Comparison of ENCODE assay signal across 15 cellular contexts in genomic region chr2:111053825-111054490, GRCh38.
DNase-seq lines count a peak whose midpoint lies in the region; TF ChIP-seq lines count a peak whose summit lies in the region.
"Had no signal": no experiment of that assay in that cellular context is flagged by ENCODE, and none has a peak within 500 bp of the region (broad histone marks: within the 10 kb centered on the region; RNA-seq: fewer than 3 reads in every experiment).

No MANE protein-coding gene starts in this region.

- H3K4me1 Mint-ChIP-seq in activated CD4-positive, alpha-beta T cell treated with anti-CD3 and anti-CD28 coated beads, Interleukin-2, amount 10 ng/mL, durations not matched to agents 24 days and 14 days, result peaks cover 38% of the 10 kb centered on the region
- H3K4me1 Mint-ChIP-seq in CD14-positive monocyte, result peaks cover 3% of the 10 kb centered on the region

- intact Hi-C loops in activated CD4-positive, alpha-beta T cell treated with anti-CD3 and anti-CD28 coated beads, Interleukin-2, amount 10 ng/mL, durations not matched to agents 24 days and 14 days (cut with micrococcal nuclease), result loop anchor here (2.0 to 5.0 kb wide), 3 partner anchors 15 to 207 kb away; no protein-coding TSS in a partner anchor
- intact Hi-C loops in CD14-positive monocyte (cut with micrococcal nuclease), result no loop called here

- peaks cover 35% of the 10 kb centered on the region for H3K27me3 Mint-ChIP-seq in activated CD4-positive, alpha-beta T cell treated with anti-CD3 and anti-CD28 coated beads, Interleukin-2, amount 10 ng/mL, durations not matched to agents 24 days and 14 days
- H3K27me3 Mint-ChIP-seq in CD14-positive monocyte (ENCODE audit: low read depth in 3 of 3), result peaks cover 3 to 7% (median 6%) of the 10 kb centered on the region in 3 donors

- TF ChIP-seq CTCF in hepatocyte (IDR thresholded peaks at IDR 0.05; ENCODE audit: poor library complexity), result no peak
- TF ChIP-seq CTCF in osteoblast (IDR thresholded peaks at IDR 0.05; ENCODE audit: extremely low read depth, low read depth, low read length), result no peak
- TF ChIP-seq CTCF in CD14-positive monocyte (IDR thresholded peaks at IDR 0.05), result no peak

- no peaks in the 10 kb centered on the region for H3K36me3 ChIP-seq in BLaER1 treated with 17β-estradiol and CSF1 and Interleukin-3, amounts not matched to agents 10 nM and 100 nM
- H3K36me3 ChIP-seq in hepatocyte (replicated peaks; ENCODE audit: insufficient read depth, low read depth) (no peaks in the 10 kb centered on the region), osteoblast (ENCODE audit: insufficient read depth, low read length) (no peaks in the 10 kb centered on the region)

- peaks cover 0 to 2% (median 0%) of the 10 kb centered on the region in 11 experiments; a peak in 2 of 22 replicates for H3K9me3 ChIP-seq in BLaER1 treated with 17β-estradiol and CSF1 and Interleukin-3, amounts not matched to agents 10 nM and 100 nM (replicated peaks in 1 of 11)
- no peaks in the 10 kb centered on the region for H3K9me3 ChIP-seq in hepatocyte (ENCODE audit: low read depth)
- H3K9me3 ChIP-seq in osteoblast (ENCODE audit: low read depth, low read length), result no peaks in the 10 kb centered on the region

- H2AFZ ChIP-seq in hepatocyte (no peak overlapping the region), osteoblast (ENCODE audit: low read length) (no peak overlapping the region)

- no peak overlapping the region for H3K27ac ChIP-seq in BLaER1 treated with 17β-estradiol and CSF1 and Interleukin-3, amounts not matched to agents 10 nM and 100 nM
- H3K27ac ChIP-seq in hepatocyte (no peak overlapping the region), osteoblast (ENCODE audit: low read depth, low read length) (no peak overlapping the region)
- H3K27ac ChIP-seq: KMS-11 had no signal

- no peaks in the 10 kb centered on the region for H3K9me3 Mint-ChIP-seq in activated CD4-positive, alpha-beta T cell treated with anti-CD3 and anti-CD28 coated beads, Interleukin-2, amount 10 ng/mL, durations not matched to agents 24 days and 14 days
- no peaks in the 10 kb centered on the region for H3K9me3 Mint-ChIP-seq in CD14-positive monocyte

- H3K4me3 Mint-ChIP-seq in activated CD4-positive, alpha-beta T cell treated with anti-CD3 and anti-CD28 coated beads, Interleukin-2, amount 10 ng/mL, durations not matched to agents 24 days and 14 days, result no peak overlapping the region
- H3K4me3 Mint-ChIP-seq in CD14-positive monocyte, result no peak overlapping the region

- H3K27ac Mint-ChIP-seq in activated CD4-positive, alpha-beta T cell treated with anti-CD3 and anti-CD28 coated beads, Interleukin-2, amount 10 ng/mL, durations not matched to agents 24 days and 14 days, result no peak overlapping the region
- no peak overlapping the region for H3K27ac Mint-ChIP-seq in CD14-positive monocyte

- H3K36me3 Mint-ChIP-seq in activated CD4-positive, alpha-beta T cell treated with anti-CD3 and anti-CD28 coated beads, Interleukin-2, amount 10 ng/mL, durations not matched to agents 24 days and 14 days (ENCODE audit: low read depth), result no peaks in the 10 kb centered on the region
- H3K36me3 Mint-ChIP-seq in CD14-positive monocyte, result no peaks in the 10 kb centered on the region

- peaks cover 0 to 51% (median 0%) of the 10 kb centered on the region in 11 experiments; a peak in 8 of 22 replicates for H3K27me3 ChIP-seq in BLaER1 treated with 17β-estradiol and CSF1 and Interleukin-3, amounts not matched to agents 10 nM and 100 nM
- H3K27me3 ChIP-seq in hepatocyte, result no peaks in the 10 kb centered on the region
- peaks cover 43% of the 10 kb centered on the region for H3K27me3 ChIP-seq in osteoblast (ENCODE audit: insufficient read depth, low read length)

- DNase-seq in activated CD4-positive, alpha-beta T cell treated with anti-CD3 and anti-CD28 coated beads, Interleukin-2, amount 10 ng/mL, durations not matched to agents 24 days and 14 days, result peak; percentile 40
- DNase-seq in activated CD4-positive, alpha-beta T cell treated with anti-CD3 and anti-CD28 coated beads, Interleukin-2, amount 50 U/mL, for 1 hour, result no peak
- DNase-seq in hepatocyte (ENCODE audit: low spot score), result peak; percentile 1
- DNase-seq in osteoblast (ENCODE audit: insufficient read length, low spot score, missing footprints), result peak; percentile 41
- no peak for DNase-seq in CD14-positive monocyte (ENCODE audit: low spot score)
- no peak for DNase-seq in stimulated activated CD4-positive, alpha-beta T cell treated with anti-CD3 and anti-CD28 coated beads, Interleukin-2, amount 100 ng/mL, for 48 hours
- DNase-seq in NCI-H510A treated with DMSO at 0.1 percent for 48 hours (lab: John Stamatoyannopoulos, UW), result no peak
- DNase-seq: 8988T, C1 segment of cervical spinal cord, NCI-H1048, NCI-H146, NCI-H2081 treated with DMSO at 0.1 percent for 48 hours, NCI-H510A had no signal

- H3K4me3 ChIP-seq in BLaER1 treated with 17β-estradiol and CSF1 and Interleukin-3, amounts not matched to agents 10 nM and 100 nM, result no peak overlapping the region
- no peak overlapping the region for H3K4me3 ChIP-seq in hepatocyte
- no peak overlapping the region for H3K4me3 ChIP-seq in osteoblast (ENCODE audit: insufficient read depth, low read length)

- peak overlapping the region in 9 of 11 experiments; percentile 18 to 93 (median 72); a peak in 18 of 22 replicates for H3K4me2 ChIP-seq in BLaER1 treated with 17β-estradiol and CSF1 and Interleukin-3, amounts not matched to agents 10 nM and 100 nM
- no peak overlapping the region for H3K4me2 ChIP-seq in hepatocyte
- H3K4me2 ChIP-seq in osteoblast (ENCODE audit: insufficient read depth, low read length), result no peak overlapping the region
- H3K4me2 ChIP-seq: KMS-11 had no signal

- no peak overlapping the region for H3K9ac ChIP-seq in BLaER1 treated with 17β-estradiol and CSF1 and Interleukin-3, amounts not matched to agents 10 nM and 100 nM
- H3K9ac ChIP-seq: KMS-11 had no signal

- H3K4me1 ChIP-seq in BLaER1 treated with 17β-estradiol and CSF1 and Interleukin-3, amounts not matched to agents 10 nM and 100 nM, result peaks cover 16 to 92% (median 74%) of the 10 kb centered on the region in 10 experiments
- H3K4me1 ChIP-seq in hepatocyte (ENCODE audit: insufficient read depth) (peaks cover 16% of the 10 kb centered on the region), osteoblast (ENCODE audit: insufficient read depth, low read length) (no peaks in the 10 kb centered on the region)

- no peaks in the 10 kb centered on the region for H3K9me2 ChIP-seq in hepatocyte (replicated peaks; ENCODE audit: insufficient read depth)

- H3K79me2 ChIP-seq in hepatocyte (no peaks in the 10 kb centered on the region), osteoblast (ENCODE audit: insufficient read depth, low read length) (no peaks in the 10 kb centered on the region)

- H4K20me1 ChIP-seq in BLaER1 treated with 17β-estradiol and CSF1 and Interleukin-3, amounts not matched to agents 10 nM and 100 nM, result peaks cover 0 to 7% (median 0%) of the 10 kb centered on the region in 11 experiments; a peak in 1 of 22 replicates
- H4K20me1 ChIP-seq in hepatocyte (ENCODE audit: insufficient read depth, poor library complexity, severe bottlenecking) (no peaks in the 10 kb centered on the region), osteoblast (ENCODE audit: insufficient read depth, low read length) (no peaks in the 10 kb centered on the region)

- 81% methylated on average over 5 of the region's 5 CpGs for WGBS in hepatocyte (ENCODE audit: low lambda C conversion rate, missing lambda C conversion rate)

Comparison
In these comparisons a context has a peak if more than half of its experiments do, and no peak if none do; other contexts are left out.
1. DNase-seq: peak in activated CD4-positive, alpha-beta T cell treated with anti-CD3 and anti-CD28 coated beads, Interleukin-2, amount 10 ng/mL, durations not matched to agents 24 days and 14 days (single experiment), hepatocyte (single experiment) and osteoblast (single experiment); none in activated CD4-positive, alpha-beta T cell treated with anti-CD3 and anti-CD28 coated beads, Interleukin-2, amount 50 U/mL, for 1 hour (single experiment), CD14-positive monocyte (single experiment), stimulated activated CD4-positive, alpha-beta T cell treated with anti-CD3 and anti-CD28 coated beads, Interleukin-2, amount 100 ng/mL, for 48 hours (0 of 2) and NCI-H510A treated with DMSO at 0.1 percent for 48 hours (single experiment).
2. H3K4me2 ChIP-seq: peak in BLaER1 treated with 17β-estradiol and CSF1 and Interleukin-3, amounts not matched to agents 10 nM and 100 nM (9 of 11); none in hepatocyte (single experiment) and osteoblast (single experiment).